Comparison of ENCODE assay signal across 20 cellular contexts in genomic region chr17:19730829-19731228, GRCh38. TPM values are rescaled to one million over a fixed set of nuclear protein-coding genes. Genes with fewer than 3 reads are reported as not detected.
"Had no signal": no experiment of that assay in that cellular context is flagged by ENCODE, and none has a peak within 500 bp of the region (broad histone marks: within the 10 kb centered on the region; RNA-seq: fewer than 3 reads in every experiment).

No MANE protein-coding gene starts in this region.

- H3K4me3 Mint-ChIP-seq: activated CD4-positive, alpha-beta T cell treated with anti-CD3 and anti-CD28 coated beads, Interleukin-2, amount 10 ng/mL, durations not matched to agents 24 days and 14 days; activated CD8-positive, alpha-beta T cell treated with anti-CD3 and anti-CD28 coated beads, Interleukin-2, amount 10 ng/mL, durations not matched to agents 7 days and 5 days; activated naive CD8-positive, alpha-beta T cell treated with anti-CD3 and anti-CD28 coated beads, Interleukin-2, amount 10 ng/mL, durations not matched to agents 7 days and 5 days; activated T-cell treated with anti-CD3 and anti-CD28 coated beads, Interleukin-2, amount 50 U/mL, for 72 hours; naive thymus-derived CD8-positive, alpha-beta T cell; T-helper 2 cell treated with Interferon-gamma antibody and Interleukin-4, amounts not matched to agents 5 μg/mL and 100 μg/mL, for 36 hours had no signal

- ATAC-seq: activated CD8-positive, alpha-beta T cell treated with anti-CD3 and anti-CD28 coated beads, Interleukin-2, amount 10 ng/mL, durations not matched to agents 7 days and 5 days; activated T-cell treated with anti-CD3 and anti-CD28 coated beads, Interleukin-2, amount 50 U/mL, for 72 hours; left ventricle myocardium superior; naive thymus-derived CD8-positive, alpha-beta T cell had no signal

- H3K4me1 Mint-ChIP-seq: activated CD4-positive, alpha-beta T cell treated with anti-CD3 and anti-CD28 coated beads, Interleukin-2, amount 10 ng/mL, durations not matched to agents 24 days and 14 days; activated naive CD8-positive, alpha-beta T cell treated with anti-CD3 and anti-CD28 coated beads, Interleukin-2, amount 10 ng/mL, durations not matched to agents 7 days and 5 days had no signal

- H3K27me3 ChIP-seq: upper lobe of left lung had no signal

- H3K36me3 Mint-ChIP-seq: activated naive CD8-positive, alpha-beta T cell treated with anti-CD3 and anti-CD28 coated beads, Interleukin-2, amount 10 ng/mL, durations not matched to agents 7 days and 5 days; naive thymus-derived CD8-positive, alpha-beta T cell had no signal

- H3K4me3 ChIP-seq: upper lobe of left lung had no signal

- H3K9me3 ChIP-seq: upper lobe of left lung had no signal

- H3K36me3 ChIP-seq: upper lobe of left lung had no signal

- H3K27me3 Mint-ChIP-seq: activated CD4-positive, alpha-beta T cell treated with anti-CD3 and anti-CD28 coated beads, Interleukin-2, amount 10 ng/mL, durations not matched to agents 24 days and 14 days; activated naive CD8-positive, alpha-beta T cell treated with anti-CD3 and anti-CD28 coated beads, Interleukin-2, amount 10 ng/mL, durations not matched to agents 7 days and 5 days; naive thymus-derived CD8-positive, alpha-beta T cell had no signal

- H3K9me3 Mint-ChIP-seq: activated CD4-positive, alpha-beta T cell treated with anti-CD3 and anti-CD28 coated beads, Interleukin-2, amount 10 ng/mL, durations not matched to agents 24 days and 14 days; activated naive CD8-positive, alpha-beta T cell treated with anti-CD3 and anti-CD28 coated beads, Interleukin-2, amount 10 ng/mL, durations not matched to agents 7 days and 5 days; activated T-cell treated with anti-CD3 and anti-CD28 coated beads, Interleukin-2, amount 50 U/mL, for 72 hours; naive thymus-derived CD8-positive, alpha-beta T cell; T-helper 2 cell treated with Interferon-gamma antibody and Interleukin-4, amounts not matched to agents 5 μg/mL and 100 μg/mL, for 36 hours had no signal

- H3K27ac Mint-ChIP-seq: activated CD4-positive, alpha-beta T cell treated with anti-CD3 and anti-CD28 coated beads, Interleukin-2, amount 10 ng/mL, durations not matched to agents 24 days and 14 days; activated CD8-positive, alpha-beta T cell treated with anti-CD3 and anti-CD28 coated beads, Interleukin-2, amount 10 ng/mL, durations not matched to agents 7 days and 5 days; activated naive CD8-positive, alpha-beta T cell treated with anti-CD3 and anti-CD28 coated beads, Interleukin-2, amount 10 ng/mL, durations not matched to agents 7 days and 5 days; activated T-cell treated with anti-CD3 and anti-CD28 coated beads, Interleukin-2, amount 50 U/mL, for 72 hours; T-helper 2 cell treated with Interferon-gamma antibody and Interleukin-4, amounts not matched to agents 5 μg/mL and 100 μg/mL, for 36 hours had no signal

- DNase-seq: activated CD4-positive, alpha-beta T cell treated with anti-CD3 and anti-CD28 coated beads, Interleukin-2, amount 10 ng/mL, durations not matched to agents 24 days and 14 days; activated CD4-positive, CD25-positive, alpha-beta regulatory T cell; activated CD8-positive, alpha-beta memory T cell treated with anti-CD3 and anti-CD28 coated beads, Interleukin-2, amount 50 U/mL, for 4 hours; activated CD8-positive, alpha-beta T cell treated with anti-CD3 and anti-CD28 coated beads, Interleukin-2, amount 10 ng/mL, durations not matched to agents 7 days and 5 days; activated gamma-delta T cell; activated naive CD8-positive, alpha-beta T cell treated with anti-CD3 and anti-CD28 coated beads, Interleukin-2, amount 10 ng/mL, durations not matched to agents 7 days and 5 days; activated T-cell treated with anti-CD3 and anti-CD28 coated beads, Interleukin-2, amount 50 U/mL, for 72 hours; islet precursor cell; left ventricle myocardium superior; mesenchymal stem cell; stimulated activated CD4-positive, alpha-beta T cell treated with anti-CD3 and anti-CD28 coated beads, Interleukin-15, amount 100 ng/mL, for 24 hours; stimulated activated CD4-positive, alpha-beta T cell treated with anti-CD3 and anti-CD28 coated beads, Interleukin-4, amount 100 ng/mL, for 1 hour; stimulated activated naive CD4-positive, alpha-beta T cell had no signal

RNA-seq across cellular contexts. Expression of gene SLC47A2, which starts 14.4 kb away (rescaled TPM):
- total RNA-seq: activated CD4-positive, alpha-beta T cell treated with anti-CD3 and anti-CD28 coated beads, Interleukin-2, amount 10 ng/mL, durations not matched to agents 24 days and 14 days; activated CD8-positive, alpha-beta T cell treated with anti-CD3 and anti-CD28 coated beads, Interleukin-2, amount 10 ng/mL, durations not matched to agents 7 days and 5 days; activated naive CD8-positive, alpha-beta T cell treated with anti-CD3 and anti-CD28 coated beads, Interleukin-2, amount 10 ng/mL, durations not matched to agents 7 days and 5 days; activated T-cell treated with anti-CD3 and anti-CD28 coated beads, Interleukin-2, amount 50 U/mL, for 72 hours; aorta; left ventricle myocardium superior; mucosa of gallbladder; naive thymus-derived CD8-positive, alpha-beta T cell; posterior vena cava; skeletal muscle tissue had no signal
- polyA plus RNA-seq: naive thymus-derived CD8-positive, alpha-beta T cell had no signal

RNA-seq across cellular contexts. Expression of gene ALDH3A1, which starts 17.3 kb away (rescaled TPM):
- total RNA-seq: activated CD4-positive, alpha-beta T cell treated with anti-CD3 and anti-CD28 coated beads, Interleukin-2, amount 10 ng/mL, durations not matched to agents 24 days and 14 days; activated CD8-positive, alpha-beta T cell treated with anti-CD3 and anti-CD28 coated beads, Interleukin-2, amount 10 ng/mL, durations not matched to agents 7 days and 5 days; activated naive CD8-positive, alpha-beta T cell treated with anti-CD3 and anti-CD28 coated beads, Interleukin-2, amount 10 ng/mL, durations not matched to agents 7 days and 5 days; left ventricle myocardium superior; naive thymus-derived CD8-positive, alpha-beta T cell; skeletal muscle tissue had no signal
